ENCODE assay signal across 17 cellular contexts in the genomic region with DNA sequence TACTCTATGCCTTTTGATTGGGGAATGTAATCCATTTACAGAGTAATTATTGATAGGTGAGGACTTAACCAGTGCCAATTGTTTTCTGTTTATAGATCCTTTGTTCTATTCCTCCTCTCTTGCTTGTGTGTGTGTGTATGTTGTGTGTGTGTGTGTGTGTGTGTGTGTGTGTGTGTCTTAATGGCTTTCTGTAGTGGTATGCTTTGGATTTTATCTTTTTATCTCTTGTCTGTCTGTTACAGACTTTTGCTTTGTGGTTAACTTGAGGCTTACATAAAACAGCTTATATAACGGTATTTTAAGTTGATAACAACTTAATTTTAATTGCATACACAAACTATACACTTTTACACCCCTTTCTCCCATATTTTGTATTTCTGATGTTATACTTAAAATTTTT. TPM values are rescaled to one million over a fixed set of nuclear protein-coding genes. Genes with fewer than 3 reads are reported as not detected.
A peak's percentile ranks its signal among the peaks of the same experiment; 100 is the strongest.
DNase-seq lines count a peak whose midpoint lies in the region; ATAC-seq lines count a peak whose summit lies in the region.
"Had no signal": no experiment of that assay in that cellular context is flagged by ENCODE, and none has a peak within 500 bp of the region (broad histone marks: within the 10 kb centered on the region; RNA-seq: fewer than 3 reads in every experiment).

No MANE protein-coding gene starts in this region.

- no peak overlapping the region for H3K27ac ChIP-seq in SJCRH30
- H3K27ac ChIP-seq: C4-2B had no signal

- peaks cover 18% of the 10 kb centered on the region for H3K9me3 ChIP-seq in SJCRH30 (replicated peaks)
- H3K9me3 ChIP-seq: BE2C had no signal

- DNase-seq in CMK (ENCODE audit: low read depth): peak; percentile 17
- peak; percentile 11 for DNase-seq in GF-D8 (lab: John Stamatoyannopoulos, UW)
- peak; percentile 48 for DNase-seq in OCI-M1 (lab: John Stamatoyannopoulos, UW)
- DNase-seq in SJCRH30: no peak
- DNase-seq: ACHN; BE2C; CD4-positive, alpha-beta T cell; DMS153; DMS79; HCEC 1CT; Karpas-422; KBM-7 had no signal

- no peak overlapping the region for H3K4me3 ChIP-seq in SJCRH30
- H3K4me3 ChIP-seq: GM12878, GM23338 had no signal

- peaks cover 65% of the 10 kb centered on the region for H3K36me3 ChIP-seq in SJCRH30

- peaks cover 5% of the 10 kb centered on the region; the same call in 1 of the 2 replicates for H3K4me1 ChIP-seq in SJCRH30

- ATAC-seq in GM18861 (IDR thresholded peaks at IDR 0.05; ENCODE audit: unreplicated experiment) (no peak), GM21390 (IDR thresholded peaks at IDR 0.05; ENCODE audit: unreplicated experiment) (no peak)
- ATAC-seq: GM12878, GM23338 had no signal

- H3K27me3 ChIP-seq in SJCRH30: no peaks in the 10 kb centered on the region
- H3K27me3 ChIP-seq: BE2C had no signal

RNA-seq across cellular contexts. Expression of a gene that starts 54.7 kb away (rescaled TPM):
- 42.3 and 45.2 TPM in 2 replicates for total RNA-seq in SJCRH30 (2014; rRNA removed; shearing (Covaris generic))

Comparison
In these comparisons a context has a peak if more than half of its experiments do, and no peak if none do; other contexts are left out.
1. DNase-seq: peak in CMK (single experiment), GF-D8 (single experiment) and OCI-M1 (single experiment); none in SJCRH30 (0 of 2).